Comparison of ENCODE assay signal across 8 cellular contexts in genomic region chr14:22556990-22557623, GRCh38. TPM values are rescaled to one million over a fixed set of nuclear protein-coding genes. Genes with fewer than 3 reads are reported as not detected.
DNase-seq lines count a peak whose midpoint lies in the region; ATAC-seq and TF ChIP-seq lines count a peak whose summit lies in the region.

No MANE protein-coding gene starts in this region.

- H3K9me3 ChIP-seq in adrenal gland (replicated peaks in 1 of 3) (no peaks in the 10 kb centered on the region), prostate gland (no peaks in the 10 kb centered on the region)

- intact Hi-C loops in adrenal gland (cut with DNase I) (loop anchor here (5.0 to 10.0 kb wide), 4 partner anchors 95 to 268 kb away; partner anchors contain the start of genes MRPL52 (in 1 of the 2) and SLC7A7 (in 1 of the 2)), left cardiac atrium (cut with DNase I) (loop anchor here (1.0 to 10.0 kb wide), 4 partner anchors 165 to 298 kb away; partner anchors contain the start of gene SLC7A7 (in 2 of the 2)), prostate gland (cut with DNase I) (loop anchor here (5.0 kb wide), 2 partner anchors 165 to 295 kb away; no protein-coding TSS in a partner anchor)

- CTCF ChIA-PET in T-cell (lab: Charles Lee) = interaction anchor here (0.6 to 3.1 kb wide), 30 partner anchors 9 to 853 kb away, joined by 3 to 133 read pairs (median 4); partner anchors contain the start of genes DAD1 (in 1 of the 2), LRP10 (in 1 of the 2), OR6J1 (in 1 of the 2) and PRMT5 (in 1 of the 2)

- TF ChIP-seq POLR2A in adrenal gland (IDR thresholded peaks at IDR 0.05) (no peak), prostate gland (IDR thresholded peaks at IDR 0.05) (no peak)

- ATAC-seq in T-cell (replicated peaks in 1 of 4) (peak; percentile 21 to 38 (median 29)), left cardiac atrium (peak; percentile 83 to 86)

- TF ChIP-seq CTCF in adrenal gland (IDR thresholded peaks at IDR 0.05) (peak; percentile 94 to 100 (median 98)), prostate gland (IDR thresholded peaks at IDR 0.05) (peak; percentile 97 to 99 (median 98))

- POLR2A ChIA-PET in T-cell (lab: Charles Lee) = interaction anchor here (0.6 to 3.1 kb wide), 9 partner anchors 10 to 170 kb away, joined by 3 to 22 read pairs (median 5); partner anchors contain the start of gene DAD1 (in 2 of the 2)

- 7 to 11% (median 8%) methylated on average over 18 to 28 of the region's 28 CpGs for WGBS in adrenal gland, 4 donors
- 9% methylated on average over 22 of the region's 28 CpGs for WGBS in prostate gland

- H3K36me3 ChIP-seq in adrenal gland (replicated peaks in 1 of 2) (no peaks in the 10 kb centered on the region), prostate gland (no peaks in the 10 kb centered on the region)

- no peaks in the 10 kb centered on the region for H3K27me3 ChIP-seq in adrenal gland
- H3K27me3 ChIP-seq in prostate gland (replicated peaks; ENCODE audit: insufficient read depth) = no peaks in the 10 kb centered on the region

- H3K4me3 Mint-ChIP-seq in T-cell = peak overlapping the region; percentile 64 to 83 (median 79)

- no peaks in the 10 kb centered on the region for H3K9me3 Mint-ChIP-seq in T-cell

- H3K4me1 ChIP-seq in adrenal gland (replicated peaks in 1 of 2) = peaks cover 0 to 17% of the 10 kb centered on the region in 2 donors
- H3K4me1 ChIP-seq in prostate gland (replicated peaks) = no peaks in the 10 kb centered on the region

- H3K27ac Mint-ChIP-seq in T-cell = peak overlapping the region; percentile 98 to 99

- peaks cover 90 to 96% (median 91%) of the 10 kb centered on the region in 3 donors for H3K4me1 Mint-ChIP-seq in T-cell

- peaks cover 0 to 2% of the 10 kb centered on the region in 2 donors for H3K27me3 Mint-ChIP-seq in T-cell

- H3K36me3 Mint-ChIP-seq in T-cell = peaks cover 11% of the 10 kb centered on the region

- no peak overlapping the region for H3K27ac ChIP-seq in adrenal gland
- peak overlapping the region; percentile 43 to 55 for H3K27ac ChIP-seq in prostate gland

- DNase-seq in EL (peak; percentile 76), HCEC 1CT (peak; percentile 59), MV-4-11 (lab: John Stamatoyannopoulos, UW) (peak; percentile 81), T-cell (peak; percentile 69 to 96 (median 88)), adrenal gland (peak; percentile 79 to 87 (median 84)), left cardiac atrium (peak; percentile 87), prostate gland (ENCODE audit: low spot score) (peak; percentile 65), ureter (ENCODE audit: low spot score) (peak; percentile 88)

- peak overlapping the region in 1 of 4 donors; percentile 41 for H3K4me3 ChIP-seq in adrenal gland
- H3K4me3 ChIP-seq in prostate gland = peak overlapping the region; percentile 10 to 20

RNA-seq across cellular contexts. Expression of gene DAD1, which starts 31.9 kb away (rescaled TPM):
- total RNA-seq in T-cell (100 to 1,000 TPM in 4 of 5 donors, 10 to 100 TPM in 1; 80.9 to 127 (median 113) TPM), adrenal gland (100 to 1,000 TPM; 203 to 382 (median 291) TPM), left cardiac atrium (100 to 1,000 TPM; 150 to 165 TPM), prostate gland (100 to 1,000 TPM; 231 to 289 TPM), ureter (172 TPM)
- 100 to 1,000 TPM in 2 of 3 donors, 10 to 100 TPM in 1; 91.8 to 537 (median 190) TPM for polyA plus RNA-seq in adrenal gland

RNA-seq across cellular contexts. Expression of gene ABHD4, which starts 41.0 kb away (rescaled TPM):
- 10 to 100 TPM; 10.1 to 20.9 (median 17.3) TPM for total RNA-seq in T-cell
- total RNA-seq in adrenal gland = 10 to 100 TPM; 21.4 to 93.4 (median 48.8) TPM
- 10 to 100 TPM; 23.3 to 44.5 (median 41.8) TPM for polyA plus RNA-seq in adrenal gland
- 10 to 100 TPM; 19.8 to 20.1 TPM for total RNA-seq in left cardiac atrium
- 100 to 1,000 TPM in 1 of 2 donors, 10 to 100 TPM in 1; 25.9 to 116 TPM for total RNA-seq in prostate gland
- total RNA-seq in ureter = 33.7 TPM

Comparison
In these comparisons a context has a peak if more than half of its experiments do, and no peak if none do; other contexts are left out.
1. H3K27ac ChIP-seq: peak in prostate gland (2 of 2); none in adrenal gland (0 of 5).
2. Peak in every context shown above with its lines, with median percentiles within 50 percentile points of each other: DNase-seq.